ENCODE assay signal across 8 cellular contexts in the genomic region with DNA sequence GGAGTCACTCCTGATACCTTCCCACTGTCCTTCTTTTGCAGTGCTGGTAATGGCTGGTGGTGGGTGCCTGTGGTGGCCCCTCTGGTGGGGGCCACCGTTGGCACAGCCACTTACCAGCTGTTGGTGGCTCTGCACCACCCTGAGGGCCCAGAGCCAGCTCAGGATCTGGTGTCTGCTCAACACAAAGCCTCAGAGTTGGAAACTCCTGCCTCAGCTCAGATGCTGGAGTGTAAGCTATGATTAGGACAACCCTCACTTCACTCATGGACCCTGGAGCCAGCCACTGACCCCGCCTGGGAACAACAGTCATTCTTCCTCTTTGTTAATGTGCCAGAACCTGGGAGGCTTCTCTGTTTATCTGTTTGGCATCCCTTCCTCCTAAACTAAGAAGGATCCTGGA. TPM values are rescaled to one million over a fixed set of nuclear protein-coding genes. Genes with fewer than 3 reads are reported as not detected.
DNase-seq lines count a peak whose midpoint lies in the region; ATAC-seq and TF ChIP-seq lines count a peak whose summit lies in the region.

No MANE protein-coding gene starts in this region.

- TF ChIP-seq CTCF in GM23338 (conservative IDR thresholded peaks at IDR 0.05; ENCODE audit: low read depth in 2 of 2) (no peak), fibroblast of lung (conservative IDR thresholded peaks at IDR 0.05 in 1 of 2, IDR thresholded peaks at IDR 0.05 in 1 of 2; ENCODE audit: low read depth in 1 of 2, low read length in 2 of 2) (no peak), gastrocnemius medialis (IDR thresholded peaks at IDR 0.05 in 4 of 5, conservative IDR thresholded peaks at IDR 0.05 in 1 of 5) (no peak)

- H3K79me2 ChIP-seq in GM23338 (replicated peaks; ENCODE audit: insufficient read depth): peaks cover 16% of the 10 kb centered on the region
- H3K79me2 ChIP-seq in fibroblast of lung (ENCODE audit: control insufficient read depth, insufficient read depth, low read length): peaks cover 25% of the 10 kb centered on the region

- DNase-seq in GM23338 (ENCODE audit: low spot score) (no peak), SK-N-MC (ENCODE audit: low read depth, low spot score) (no peak), fibroblast of lung (ENCODE audit: low read depth in 2 of 2) (no peak), gastrocnemius medialis (no peak), NCI-H1105 treated with DMSO at 0.1 percent for 48 hours (lab: John Stamatoyannopoulos, UW) (no peak), LoVo (ENCODE audit: low spot score) (no peak), NCI-H524 (lab: John Stamatoyannopoulos, UW) (no peak)

- in situ Hi-C loops in gastrocnemius medialis (cut with MboI; ENCODE audit: low sequenced_read_pairs in 4 of 4): loop anchor here in 1 of 4 donors (25.0 kb wide), 1 partner anchor 312 kb away; no protein-coding TSS in a partner anchor

- H3K4me3 Mint-ChIP-seq in GM23338: peak overlapping the region; percentile 94

- peaks cover 11% of the 10 kb centered on the region for H3F3A ChIP-seq in GM23338 (replicated peaks; ENCODE audit: low read depth)

- ATAC-seq in GM23338 (no peak), gastrocnemius medialis (no peak)

- H3K27ac ChIP-seq in GM23338 (ENCODE audit: low read depth) (no peak overlapping the region), SK-N-MC (no peak overlapping the region), fibroblast of lung (ENCODE audit: insufficient read depth, low read length) (no peak overlapping the region), skeletal muscle tissue (ENCODE audit: low read depth, low read length) (no peak overlapping the region), gastrocnemius medialis (no peak overlapping the region)

- peaks cover 26% of the 10 kb centered on the region for H3K27me3 Mint-ChIP-seq in GM23338 (ENCODE audit: insufficient read depth, low read depth, poor library complexity)

- H3K4me3 ChIP-seq in GM23338 (peak overlapping the region; percentile 89), SK-N-MC (peak overlapping the region; percentile 98), fibroblast of lung (replicated peaks in 1 of 4; ENCODE audit: control extremely low read depth in 1 of 4, insufficient read depth in 1 of 4, low read depth in 3 of 4, low read length in 4 of 4) (no peak overlapping the region), skeletal muscle tissue (ENCODE audit: low read length in 3 of 3) (peak overlapping the region in 2 of 3 donors; percentile 68 to 72), gastrocnemius medialis (peak overlapping the region in 2 of 4 donors; percentile 57 to 58)

- no peaks in the 10 kb centered on the region for H3K27me3 ChIP-seq in GM23338 (ENCODE audit: insufficient read depth)
- H3K27me3 ChIP-seq in fibroblast of lung (ENCODE audit: control insufficient read depth, insufficient read depth, low read length): peaks cover 7% of the 10 kb centered on the region
- peaks cover 11 to 54% (median 46%) of the 10 kb centered on the region in 3 donors for H3K27me3 ChIP-seq in skeletal muscle tissue (ENCODE audit: control insufficient read depth in 3 of 3, insufficient read depth in 3 of 3, low read length in 3 of 3)
- H3K27me3 ChIP-seq in gastrocnemius medialis: peaks cover 20 to 29% (median 27%) of the 10 kb centered on the region in 3 donors

- H3K4me2 ChIP-seq in GM23338 (peak overlapping the region; percentile 80), fibroblast of lung (ENCODE audit: extremely low read depth, insufficient read depth, low read length) (peak overlapping the region; percentile 84)

- no peak overlapping the region for H3K9ac ChIP-seq in SK-N-MC (ENCODE audit: insufficient read length)
- H3K9ac ChIP-seq in fibroblast of lung (ENCODE audit: insufficient read depth, low read length): no peak overlapping the region
- H3K9ac ChIP-seq in skeletal muscle tissue (ENCODE audit: low read depth in 1 of 3, low read length in 3 of 3): no peak overlapping the region

- peaks cover 24% of the 10 kb centered on the region for H3K4me1 ChIP-seq in GM23338 (ENCODE audit: insufficient read depth)
- peaks cover 23% of the 10 kb centered on the region for H3K4me1 ChIP-seq in fibroblast of lung (ENCODE audit: control insufficient read depth, extremely low read depth, insufficient read depth, low read length)
- peaks cover 29 to 31% (median 31%) of the 10 kb centered on the region in 3 donors for H3K4me1 ChIP-seq in skeletal muscle tissue (ENCODE audit: control insufficient read depth in 3 of 3, insufficient read depth in 3 of 3, low read length in 3 of 3)
- peaks cover 21 to 28% of the 10 kb centered on the region in 2 donors for H3K4me1 ChIP-seq in gastrocnemius medialis

- intact Hi-C loops in gastrocnemius medialis (cut with DNase I; ENCODE audit: low total_unique reads): loop anchor here (10.0 kb wide), 1 partner anchor 81 kb away; a partner anchor contains a TSS

- no peaks in the 10 kb centered on the region for H3K9me2 ChIP-seq in GM23338 (ENCODE audit: insufficient read depth)

- H3K9me3 Mint-ChIP-seq in GM23338: no peaks in the 10 kb centered on the region

- no peaks in the 10 kb centered on the region for H3K36me3 ChIP-seq in GM23338 (ENCODE audit: insufficient read depth)
- no peaks in the 10 kb centered on the region for H3K36me3 ChIP-seq in SK-N-MC (ENCODE audit: insufficient read depth, low read length)
- no peaks in the 10 kb centered on the region for H3K36me3 ChIP-seq in fibroblast of lung (ENCODE audit: control insufficient read depth, insufficient read depth, low read length)
- H3K36me3 ChIP-seq in skeletal muscle tissue (ENCODE audit: control insufficient read depth in 3 of 3, insufficient read depth in 3 of 3, low read length in 3 of 3): no peaks in the 10 kb centered on the region
- no peaks in the 10 kb centered on the region for H3K36me3 ChIP-seq in gastrocnemius medialis

- no peak overlapping the region for H3K27ac Mint-ChIP-seq in GM23338

- no peaks in the 10 kb centered on the region for H3K9me3 ChIP-seq in SK-N-MC (ENCODE audit: low read depth, low read length)
- no peaks in the 10 kb centered on the region for H3K9me3 ChIP-seq in fibroblast of lung (ENCODE audit: control insufficient read depth, insufficient read depth, low read depth, low read length)
- no peaks in the 10 kb centered on the region for H3K9me3 ChIP-seq in skeletal muscle tissue (ENCODE audit: control insufficient read depth in 3 of 3, low read length in 3 of 3)
- H3K9me3 ChIP-seq in gastrocnemius medialis: no peaks in the 10 kb centered on the region

- H2AFZ ChIP-seq in GM23338 (peak overlapping the region; percentile 90; the same call in 1 of the 2 replicates), fibroblast of lung (ENCODE audit: low read length) (no peak overlapping the region)

- H3K36me3 Mint-ChIP-seq in GM23338 (ENCODE audit: low read depth): no peaks in the 10 kb centered on the region; the same call in 2 of the 3 replicates

- H3K4me1 Mint-ChIP-seq in GM23338: peaks cover 32% of the 10 kb centered on the region

- H4K20me1 ChIP-seq in GM23338 (replicated peaks; ENCODE audit: insufficient read depth) (peaks cover 7% of the 10 kb centered on the region), fibroblast of lung (ENCODE audit: control insufficient read depth, extremely low read depth, insufficient read depth, low read length) (no peaks in the 10 kb centered on the region)

- no peak for TF ChIP-seq POLR2A in gastrocnemius medialis (IDR thresholded peaks at IDR 0.05)

TF ChIP-seq in GM23338, 12 proteins besides CTCF, POLR2A, EP300 and RAD21 (continues in another document):
- no peak for TF ChIP-seq EZH2phosphoT487 (IDR thresholded peaks at IDR 0.05; ENCODE audit: unreplicated experiment)
- no peak for TF ChIP-seq JUNB (IDR thresholded peaks at IDR 0.05; ENCODE audit: unreplicated experiment)
- TF ChIP-seq, protein P1, sequence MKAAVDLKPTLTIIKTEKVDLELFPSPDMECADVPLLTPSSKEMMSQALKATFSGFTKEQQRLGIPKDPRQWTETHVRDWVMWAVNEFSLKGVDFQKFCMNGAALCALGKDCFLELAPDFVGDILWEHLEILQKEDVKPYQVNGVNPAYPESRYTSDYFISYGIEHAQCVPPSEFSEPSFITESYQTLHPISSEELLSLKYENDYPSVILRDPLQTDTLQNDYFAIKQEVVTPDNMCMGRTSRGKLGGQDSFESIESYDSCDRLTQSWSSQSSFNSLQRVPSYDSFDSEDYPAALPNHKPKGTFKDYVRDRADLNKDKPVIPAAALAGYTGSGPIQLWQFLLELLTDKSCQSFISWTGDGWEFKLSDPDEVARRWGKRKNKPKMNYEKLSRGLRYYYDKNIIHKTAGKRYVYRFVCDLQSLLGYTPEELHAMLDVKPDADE (IDR thresholded peaks at IDR 0.05): no peak
- TF ChIP-seq ZNF114 (CRISPR knock-in tag; IDR thresholded peaks at IDR 0.05): no peak
- TF ChIP-seq CREB1 (CRISPR knock-in tag; IDR thresholded peaks at IDR 0.05; ENCODE audit: low read depth): no peak
- TF ChIP-seq POLR2AphosphoS5 (IDR thresholded peaks at IDR 0.05; ENCODE audit: low read depth): no peak
- TF ChIP-seq STAT1 (IDR thresholded peaks at IDR 0.05; ENCODE audit: unreplicated experiment): no peak
- no peak for TF ChIP-seq ZNF331 (CRISPR knock-in tag; IDR thresholded peaks at IDR 0.05; ENCODE audit: low read depth)

RNA-seq across cellular contexts. Expression of a gene that starts 1.1 kb away (rescaled TPM):
- 92.9 and 112 TPM in 2 replicates for total RNA-seq in GM23338 (2014; rRNA removed; shearing (Covaris generic))
- 8.8 and 11.0 TPM in 2 replicates for polyA plus RNA-seq in GM23338 (2016; fragmentation: Nextera tagmentation; extraction: Ambion mirVana)
- 177 and 205 TPM in 2 replicates for total RNA-seq in fibroblast of lung
- 96.7 and 101 TPM in 2 replicates for polyA plus RNA-seq in fibroblast of lung
- polyA plus RNA-seq in fibroblast of lung (2012): 63.0 and 67.4 TPM in 2 replicates
- 171 and 175 TPM in 2 replicates for polyA minus RNA-seq in fibroblast of lung (ENCODE audit: low replicate concordance)
- total RNA-seq in skeletal muscle tissue: 23.0 TPM
- 10 to 100 TPM in 1 of 4 donors, 1 to 10 TPM in 3; 5.8 to 22.5 (median 7.2) TPM for total RNA-seq in gastrocnemius medialis

RNA-seq across cellular contexts. Expression of a gene that starts 3.3 kb away (rescaled TPM):
- not detected in 2 replicates for total RNA-seq in GM23338 (2014; rRNA removed; shearing (Covaris generic))
- not detected in 2 replicates for polyA plus RNA-seq in GM23338 (2016; fragmentation: Nextera tagmentation; extraction: Ambion mirVana)
- not detected in 2 replicates for total RNA-seq in fibroblast of lung
- not detected in 2 replicates for polyA plus RNA-seq in fibroblast of lung
- not detected in 2 replicates for polyA plus RNA-seq in fibroblast of lung (2012)
- polyA minus RNA-seq in fibroblast of lung (ENCODE audit: low replicate concordance): not detected in 2 replicates
- not detected for total RNA-seq in skeletal muscle tissue
- total RNA-seq in gastrocnemius medialis: not detected

RNA-seq across cellular contexts. Expression of a gene that starts 51.8 kb away (rescaled TPM):
- total RNA-seq in GM23338 (2014; rRNA removed; shearing (Covaris generic)): 72.0 and 73.2 TPM in 2 replicates
- polyA plus RNA-seq in GM23338 (2016; fragmentation: Nextera tagmentation; extraction: Ambion mirVana) (92.0 and 92.5 TPM in 2 replicates), fibroblast of lung (89.9 and 97.9 TPM in 2 replicates)
- total RNA-seq in fibroblast of lung (127 and 152 TPM in 2 replicates), skeletal muscle tissue (98.6 TPM), gastrocnemius medialis (100 to 1,000 TPM; 145 to 205 (median 177) TPM)
- polyA plus RNA-seq in fibroblast of lung (2012): 98.9 and 106 TPM in 2 replicates
- 141 and 152 TPM in 2 replicates for polyA minus RNA-seq in fibroblast of lung (ENCODE audit: low replicate concordance)

Comparison
In these comparisons a context has a peak if more than half of its experiments do, and no peak if none do; other contexts are left out.
1. H3K4me3 ChIP-seq: peak in GM23338 (single experiment), SK-N-MC (single experiment) and skeletal muscle tissue (2 of 3); none in fibroblast of lung (0 of 4).